In the genomic region with DNA sequence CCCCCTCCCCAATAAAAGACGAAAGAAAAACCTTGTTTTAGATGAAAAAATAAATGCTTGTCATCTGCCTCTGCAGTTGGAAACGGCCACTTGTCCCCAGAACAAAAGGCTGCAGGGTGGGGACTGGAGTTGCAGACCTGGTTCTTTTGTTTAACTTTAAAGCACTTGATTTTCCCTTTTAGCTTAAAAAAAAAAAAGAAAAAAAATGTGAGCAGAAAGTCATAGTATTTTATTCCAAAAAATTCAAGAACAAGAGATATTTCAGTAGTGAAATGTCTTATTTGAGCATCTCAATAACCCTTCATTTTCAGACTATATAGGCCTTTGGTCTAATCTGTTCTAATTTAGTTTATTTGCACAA, we compare ENCODE assay signal across 8 cellular contexts. TPM values are rescaled to one million over a fixed set of nuclear protein-coding genes. Genes with fewer than 3 reads are reported as not detected.
DNase-seq lines count a peak whose midpoint lies in the region; ATAC-seq lines count a peak whose summit lies in the region.

No MANE protein-coding gene starts in this region.

- H3K9me3 ChIP-seq in HUES6 (ENCODE audit: control insufficient read depth, insufficient read depth, low read depth, low read length), result no peaks in the 10 kb centered on the region
- H3K9me3 ChIP-seq in iPS-15b (ENCODE audit: control insufficient read depth, insufficient read depth, low read length), result no peaks in the 10 kb centered on the region

- H3K36me3 Mint-ChIP-seq in activated naive CD8-positive, alpha-beta T cell, result no peaks in the 10 kb centered on the region
- H3K36me3 Mint-ChIP-seq in stimulated activated memory B cell treated with anti-CD40 and anti-IgM and Interleukin-4, amounts not matched to agents 10 μg/mL and 1 μg/mL and 100 μg/mL, for 72 hours, result no peaks in the 10 kb centered on the region

- no peaks in the 10 kb centered on the region for H3K27me3 ChIP-seq in HUES6 (ENCODE audit: control insufficient read depth, insufficient read depth, low read length)
- no peaks in the 10 kb centered on the region for H3K27me3 ChIP-seq in iPS-15b (ENCODE audit: control insufficient read depth, insufficient read depth, low read length)

- peaks cover 42% of the 10 kb centered on the region for H3K27me3 Mint-ChIP-seq in activated naive CD8-positive, alpha-beta T cell
- H3K27me3 Mint-ChIP-seq in stimulated activated memory B cell treated with anti-CD40 and anti-IgM and Interleukin-4, amounts not matched to agents 10 μg/mL and 1 μg/mL and 100 μg/mL, for 72 hours, result peaks cover 58% of the 10 kb centered on the region

- H3K36me3 ChIP-seq in HUES6 (ENCODE audit: control insufficient read depth, insufficient read depth, low read length), result peaks cover 15% of the 10 kb centered on the region; the same call in 1 of the 2 replicates
- H3K36me3 ChIP-seq in iPS-15b (ENCODE audit: control insufficient read depth, insufficient read depth, low read length), result peaks cover 4% of the 10 kb centered on the region

- no peak for ATAC-seq in stimulated activated memory B cell treated with anti-CD40 and anti-IgM and Interleukin-4, amounts not matched to agents 10 μg/mL and 1 μg/mL and 100 μg/mL, for 72 hours
- ATAC-seq in HG02798 (IDR thresholded peaks at IDR 0.05; ENCODE audit: poor library complexity, unreplicated experiment), result no peak
- no peak for ATAC-seq in HG03280 (IDR thresholded peaks at IDR 0.05; ENCODE audit: unreplicated experiment)

- H3K4me3 Mint-ChIP-seq in activated naive CD8-positive, alpha-beta T cell, result peak overlapping the region; percentile 48
- peak overlapping the region; percentile 88 for H3K4me3 Mint-ChIP-seq in stimulated activated memory B cell treated with anti-CD40 and anti-IgM and Interleukin-4, amounts not matched to agents 10 μg/mL and 1 μg/mL and 100 μg/mL, for 72 hours

- H3K9ac ChIP-seq in HUES6 (ENCODE audit: low read length) (peak overlapping the region; percentile 94), iPS-15b (ENCODE audit: low read depth, low read length) (no peak overlapping the region)

- H3K4me1 ChIP-seq in HUES6 (ENCODE audit: control insufficient read depth, insufficient read depth, low read length), result peaks cover 34% of the 10 kb centered on the region
- H3K4me1 ChIP-seq in iPS-15b (ENCODE audit: control insufficient read depth, insufficient read depth, low read length), result peaks cover 8% of the 10 kb centered on the region

- H3K4me3 ChIP-seq in HUES6 (ENCODE audit: low read depth, low read length) (peak overlapping the region; percentile 98), iPS-15b (ENCODE audit: low read depth, low read length) (peak overlapping the region; percentile 93)

- H3K9me3 Mint-ChIP-seq in activated naive CD8-positive, alpha-beta T cell (ENCODE audit: low read depth), result no peaks in the 10 kb centered on the region
- no peaks in the 10 kb centered on the region for H3K9me3 Mint-ChIP-seq in stimulated activated memory B cell treated with anti-CD40 and anti-IgM and Interleukin-4, amounts not matched to agents 10 μg/mL and 1 μg/mL and 100 μg/mL, for 72 hours

- DNase-seq in occipital lobe (lab: John Stamatoyannopoulos, UW) (no peak), A172 (ENCODE audit: low spot score) (no peak)

- H3K27ac ChIP-seq in HUES6 (ENCODE audit: low read depth, low read length), result peak overlapping the region; percentile 43; the same call in 1 of the 2 replicates

- H3K27ac Mint-ChIP-seq in activated naive CD8-positive, alpha-beta T cell, result no peak overlapping the region
- H3K27ac Mint-ChIP-seq in stimulated activated memory B cell treated with anti-CD40 and anti-IgM and Interleukin-4, amounts not matched to agents 10 μg/mL and 1 μg/mL and 100 μg/mL, for 72 hours, result no peak overlapping the region

- peaks cover 13% of the 10 kb centered on the region for H3K4me1 Mint-ChIP-seq in activated naive CD8-positive, alpha-beta T cell (ENCODE audit: low read depth)
- peaks cover 22% of the 10 kb centered on the region for H3K4me1 Mint-ChIP-seq in stimulated activated memory B cell treated with anti-CD40 and anti-IgM and Interleukin-4, amounts not matched to agents 10 μg/mL and 1 μg/mL and 100 μg/mL, for 72 hours

RNA-seq across cellular contexts. Expression of a gene that starts 1.8 kb away (rescaled TPM):
- total RNA-seq in occipital lobe, result 593 TPM
- 98.8 and 137 TPM in 2 replicates for total RNA-seq in A172 (2014; rRNA removed; shearing (Covaris generic))
